8 cellular contexts compared by ENCODE assay signal in genomic region chr7:21767300-21767900, GRCh38.
DNase-seq lines count a peak whose midpoint lies in the region; ATAC-seq and TF ChIP-seq lines count a peak whose summit lies in the region.

No MANE protein-coding gene starts in this region.

- no peaks in the 10 kb centered on the region for H3K9me3 ChIP-seq in left ventricle myocardium inferior (replicated peaks)
- no peaks in the 10 kb centered on the region for H3K9me3 ChIP-seq in tibial artery

- peak; percentile 64 for TF ChIP-seq CTCF in left ventricle myocardium inferior (IDR thresholded peaks at IDR 0.05; ENCODE audit: borderline replicate concordance)
- no peak for TF ChIP-seq CTCF in tibial artery (IDR thresholded peaks at IDR 0.05)

- ATAC-seq in GM19468 (IDR thresholded peaks at IDR 0.05; ENCODE audit: extremely low read depth, unreplicated experiment), result peak; percentile 48

- intact Hi-C loops in left ventricle myocardium inferior (cut with micrococcal nuclease), result no loop called here
- intact Hi-C loops in tibial artery (cut with DNase I; ENCODE audit: low total_unique reads), result no loop called here

- DNase-seq in DMS53 (lab: John Stamatoyannopoulos, UW) (peak; percentile 99), HS-27A (ENCODE audit: low read depth) (peak; percentile 62), NCI-H69 (lab: John Stamatoyannopoulos, UW) (peak; percentile 97), left ventricle myocardium inferior (no peak), tibial artery (no peak)
- DNase-seq in activated naive CD4-positive, alpha-beta T cell treated with anti-CD3 and anti-CD28 coated beads, Interleukin-2, amount 50 U/mL, for 16 hours, result peak; percentile 13
- peak; percentile 6 for DNase-seq in stimulated activated CD4-positive, alpha-beta T cell treated with anti-CD3 and anti-CD28 coated beads, Interleukin-1b, Interleukin-23, amount 100 ng/mL, for 48 hours

- peaks cover 3% of the 10 kb centered on the region for H3K27me3 ChIP-seq in left ventricle myocardium inferior (ENCODE audit: low read depth)
- no peaks in the 10 kb centered on the region for H3K27me3 ChIP-seq in tibial artery

- H3K27ac ChIP-seq in left ventricle myocardium inferior (replicated peaks) (no peak overlapping the region), tibial artery (no peak overlapping the region)

- H3K36me3 ChIP-seq in left ventricle myocardium inferior, result no peaks in the 10 kb centered on the region
- H3K36me3 ChIP-seq in tibial artery, result no peaks in the 10 kb centered on the region

- H3K4me3 ChIP-seq in left ventricle myocardium inferior (no peak overlapping the region), tibial artery (no peak overlapping the region)

- H3K4me1 ChIP-seq in left ventricle myocardium inferior (peaks cover 30% of the 10 kb centered on the region), tibial artery (no peaks in the 10 kb centered on the region)

Comparison
In these comparisons a context has a peak if more than half of its experiments do, and no peak if none do; other contexts are left out.
1. DNase-seq: peak in DMS53 (single experiment), HS-27A (single experiment), NCI-H69 (single experiment), activated naive CD4-positive, alpha-beta T cell treated with anti-CD3 and anti-CD28 coated beads, Interleukin-2, amount 50 U/mL, for 16 hours (single experiment) and stimulated activated CD4-positive, alpha-beta T cell treated with anti-CD3 and anti-CD28 coated beads, Interleukin-1b, Interleukin-23, amount 100 ng/mL, for 48 hours (single experiment); none in left ventricle myocardium inferior (single experiment) and tibial artery (0 of 2).